31 cellular contexts compared by ENCODE assay signal in genomic region chr2:119024568-119024967, GRCh38.
"Had no signal": no experiment of that assay in that cellular context is flagged by ENCODE, and none has a peak within 500 bp of the region (broad histone marks: within the 10 kb centered on the region; RNA-seq: fewer than 3 reads in every experiment).

No MANE protein-coding gene starts in this region.

- H3K4me3 ChIP-seq: adrenal gland, ascending aorta, body of pancreas, cardiac muscle cell had no signal

- H3K27ac ChIP-seq: adrenal gland, ascending aorta, body of pancreas, brain microvascular endothelial cell, cardiac muscle cell had no signal

- DNase-seq: activated effector memory CD4-positive, alpha-beta T cell treated with anti-CD3 and anti-CD28 coated beads, Interleukin-2, amount 50 U/mL, for 16 hours; activated effector memory CD4-positive, alpha-beta T cell treated with Interleukin-2 at 50 U/mL for 16 hours; activated gamma-delta T cell; activated gamma-delta T cell treated with Interleukin-2 at 50 U/mL for 16 hours; activated naive CD4-positive, alpha-beta T cell; activated naive CD4-positive, alpha-beta T cell treated with anti-CD3 and anti-CD28 coated beads for 36 hours; activated naive CD4-positive, alpha-beta T cell treated with anti-CD3 and anti-CD28 coated beads, Interleukin-2, amount 10 ng/mL, durations not matched to agents 7 days and 5 days; activated naive CD4-positive, alpha-beta T cell treated with anti-CD3 and anti-CD28 coated beads, Interleukin-2, amount 50 U/mL, for 16 hours; activated naive CD4-positive, alpha-beta T cell treated with Interleukin-2 at 50 U/mL for 16 hours; activated naive CD8-positive, alpha-beta T cell treated with anti-CD3 and anti-CD28 coated beads for 36 hours; activated naive CD8-positive, alpha-beta T cell treated with anti-CD3 and anti-CD28 coated beads, Interleukin-2, amount 10 ng/mL, durations not matched to agents 7 days and 5 days; activated naive CD8-positive, alpha-beta T cell treated with anti-CD3 and anti-CD28 coated beads, Interleukin-2, amount 50 U/mL, for 24 hours; activated T-cell treated with anti-CD3 and anti-CD28 coated beads, Interleukin-2, amount 50 U/mL, for 1 hour; activated T-cell treated with anti-CD3 and anti-CD28 coated beads, Interleukin-2, amount 50 U/mL, for 24 hours; activated T-cell treated with anti-CD3 and anti-CD28 coated beads, Interleukin-2, amount 50 U/mL, for 4 hours; activated T-cell treated with anti-CD3 and anti-CD28 coated beads, Interleukin-2, amount 50 U/mL, for 48 hours; activated T-cell treated with anti-CD3 and anti-CD28 coated beads, Interleukin-2, amount 50 U/mL, for 72 hours; amniotic stem cell; amygdala; anterior cingulate cortex; aorta; body of pancreas; brain microvascular endothelial cell; caudate nucleus; central memory CD4-positive, alpha-beta T cell; cerebellar nuclear complex had no signal

- ATAC-seq: activated naive CD4-positive, alpha-beta T cell treated with anti-CD3 and anti-CD28 coated beads, Interleukin-2, amount 50 U/mL, for 72 hours; activated naive CD8-positive, alpha-beta T cell treated with anti-CD3 and anti-CD28 coated beads, Interleukin-2, amount 50 U/mL, for 24 hours; activated T-cell treated with anti-CD3 and anti-CD28 coated beads, Interleukin-2, amount 50 U/mL, for 4 hours; activated T-cell treated with anti-CD3 and anti-CD28 coated beads, Interleukin-2, amount 50 U/mL, for 72 hours; activated T-helper 17 cell treated with anti-CD3 and anti-CD28 coated beads, Interleukin-2, amount 50 U/mL, for 72 hours; body of pancreas had no signal

- H3K27me3 ChIP-seq: adrenal gland, ascending aorta, body of pancreas, brain microvascular endothelial cell, cardiac muscle cell had no signal

- H3K9me3 ChIP-seq: adrenal gland, ascending aorta, body of pancreas had no signal

- H3K4me1 ChIP-seq: adrenal gland, ascending aorta, body of pancreas had no signal

- H3K36me3 ChIP-seq: adrenal gland, ascending aorta, brain microvascular endothelial cell, cardiac muscle cell had no signal
